ENCODE assay signal across 1 cellular context in genomic region chr1:9561429-9561828, GRCh38.
TF ChIP-seq lines count a peak whose summit lies in the region.

No MANE protein-coding gene starts in this region.

TF ChIP-seq in HEK293, 187 proteins besides CTCF, POLR2A, EP300 and RAD21 (continued from another document and continues in another):
- TF ChIP-seq ZNF596 (tag by site-specific recombination; IDR thresholded peaks at IDR 0.05) (no peak; the same call in 1 of the 2 replicates), ZNF37A (tag by site-specific recombination; IDR thresholded peaks at IDR 0.05) (peak; percentile 68; the same call in 1 of the 2 replicates), ZNF629 (tag by site-specific recombination; IDR thresholded peaks at IDR 0.05) (0 out of 2 replicates have a peak, but pooled peaks have one; percentile 31), OSR2 (tag by site-specific recombination; IDR thresholded peaks at IDR 0.05) (peak; percentile 53; the same call in 1 of the 2 replicates), SETDB1 (IDR thresholded peaks at IDR 0.05; ENCODE audit: insufficient read length, low read length) (no peak), ZNF311 (tag by site-specific recombination; IDR thresholded peaks at IDR 0.05; ENCODE audit: borderline replicate concordance) (no peak), ZNF792 (tag by site-specific recombination; IDR thresholded peaks at IDR 0.05) (no peak), ZFP37 (tag by site-specific recombination; IDR thresholded peaks at IDR 0.05) (no peak), MZF1 (tag by site-specific recombination; IDR thresholded peaks at IDR 0.05; ENCODE audit: borderline replicate concordance) (peak; percentile 46; the same call in 1 of the 2 replicates), ZBTB26 (tag by site-specific recombination; optimal IDR thresholded peaks at IDR 0.05) (no peak), BCL6B (tag by site-specific recombination; IDR thresholded peaks at IDR 0.05) (no peak), GLIS1 (tag by site-specific recombination; IDR thresholded peaks at IDR 0.05) (no peak), HOXA7 (CRISPR knock-in tag; IDR thresholded peaks at IDR 0.05; ENCODE audit: borderline replicate concordance) (no peak), TCF7L2 (IDR thresholded peaks at IDR 0.05; ENCODE audit: borderline replicate concordance, low read depth, low read length) (peak; percentile 2; the same call in 1 of the 2 replicates), ZNF426 (tag by site-specific recombination; IDR thresholded peaks at IDR 0.05) (no peak), ZNF626 (tag by site-specific recombination; IDR thresholded peaks at IDR 0.05) (no peak; the same call in 1 of the 2 replicates), ZNF677 (tag by site-specific recombination; IDR thresholded peaks at IDR 0.05) (no peak), EGR2 (tag by site-specific recombination; IDR thresholded peaks at IDR 0.05; ENCODE audit: low read depth) (no peak), IKZF3 (tag by site-specific recombination; IDR thresholded peaks at IDR 0.05) (peak; percentile 58; the same call in 1 of the 2 replicates), ZSCAN23 (tag by site-specific recombination; IDR thresholded peaks at IDR 0.05) (no peak), ZNF837 (tag by site-specific recombination; IDR thresholded peaks at IDR 0.05) (no peak), HOXC10 (CRISPR knock-in tag; IDR thresholded peaks at IDR 0.05) (no peak), ZNF266 (tag by site-specific recombination; IDR thresholded peaks at IDR 0.05; ENCODE audit: low read depth) (no peak), ZNF660 (tag by site-specific recombination; IDR thresholded peaks at IDR 0.05) (peak; percentile 69; the same call in 1 of the 2 replicates), ZBTB48 (tag by site-specific recombination; IDR thresholded peaks at IDR 0.05) (0 out of 2 replicates have a peak, but pooled peaks have one; percentile 43), ZNF529 (tag by site-specific recombination; IDR thresholded peaks at IDR 0.05; ENCODE audit: insufficient replicate concordance) (peak; percentile 32), KLF10 (tag by site-specific recombination; IDR thresholded peaks at IDR 0.05) (peak; percentile 84), ZNF561 (tag by site-specific recombination; IDR thresholded peaks at IDR 0.05; ENCODE audit: borderline replicate concordance) (peak; percentile 62; the same call in 1 of the 2 replicates), ZNF121 (tag by site-specific recombination; IDR thresholded peaks at IDR 0.05) (no peak), ZSCAN4 (tag by site-specific recombination; IDR thresholded peaks at IDR 0.05) (no peak), ZNF501 (tag by site-specific recombination; IDR thresholded peaks at IDR 0.05) (no peak), FEZF1 (tag by site-specific recombination; IDR thresholded peaks at IDR 0.05) (no peak), ZBTB20 (tag by site-specific recombination; IDR thresholded peaks at IDR 0.05) (no peak), ZNF610 (tag by site-specific recombination; IDR thresholded peaks at IDR 0.05; ENCODE audit: borderline replicate concordance) (0 out of 2 replicates have a peak, but pooled peaks have one; percentile 56), ZEB2 (tag by site-specific recombination; IDR thresholded peaks at IDR 0.05) (0 out of 2 replicates have a peak, but pooled peaks have one; percentile 54), ZNF639 (tag by site-specific recombination; IDR thresholded peaks at IDR 0.05) (no peak), ZBTB11 (tag by site-specific recombination; conservative IDR thresholded peaks at IDR 0.05; ENCODE audit: low read depth) (no peak), ZNF473 (tag by site-specific recombination; IDR thresholded peaks at IDR 0.05) (no peak), ZNF514 (tag by site-specific recombination; IDR thresholded peaks at IDR 0.05) (no peak), ZNF366 (tag by site-specific recombination; conservative IDR thresholded peaks at IDR 0.05) (peak; percentile 56; the same call in 1 of the 2 replicates), PRDM1 (tag by site-specific recombination; IDR thresholded peaks at IDR 0.05) (peak; percentile 49; the same call in 1 of the 2 replicates), ELK4 (IDR thresholded peaks at IDR 0.05; ENCODE audit: borderline replicate concordance, low read depth, low read length) (no peak), KLF8 (tag by site-specific recombination; IDR thresholded peaks at IDR 0.05) (peak; percentile 38; the same call in 1 of the 2 replicates)
- TF ChIP-seq, protein P1, sequence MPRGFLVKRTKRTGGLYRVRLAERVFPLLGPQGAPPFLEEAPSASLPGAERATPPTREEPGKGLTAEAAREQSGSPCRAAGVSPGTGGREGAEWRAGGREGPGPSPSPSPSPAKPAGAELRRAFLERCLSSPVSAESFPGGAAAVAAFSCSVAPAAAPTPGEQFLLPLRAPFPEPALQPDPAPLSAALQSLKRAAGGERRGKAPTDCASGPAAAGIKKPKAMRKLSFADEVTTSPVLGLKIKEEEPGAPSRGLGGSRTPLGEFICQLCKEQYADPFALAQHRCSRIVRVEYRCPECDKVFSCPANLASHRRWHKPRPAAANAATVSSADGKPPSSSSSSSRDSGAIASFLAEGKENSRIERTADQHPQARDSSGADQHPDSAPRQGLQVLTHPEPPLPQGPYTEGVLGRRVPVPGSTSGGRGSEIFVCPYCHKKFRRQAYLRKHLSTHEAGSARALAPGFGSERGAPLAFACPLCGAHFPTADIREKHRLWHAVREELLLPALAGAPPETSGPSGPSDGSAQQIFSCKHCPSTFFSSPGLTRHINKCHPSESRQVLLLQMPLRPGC (tag by site-specific recombination; IDR thresholded peaks at IDR 0.05) = no peak
- TF ChIP-seq, protein P2, sequence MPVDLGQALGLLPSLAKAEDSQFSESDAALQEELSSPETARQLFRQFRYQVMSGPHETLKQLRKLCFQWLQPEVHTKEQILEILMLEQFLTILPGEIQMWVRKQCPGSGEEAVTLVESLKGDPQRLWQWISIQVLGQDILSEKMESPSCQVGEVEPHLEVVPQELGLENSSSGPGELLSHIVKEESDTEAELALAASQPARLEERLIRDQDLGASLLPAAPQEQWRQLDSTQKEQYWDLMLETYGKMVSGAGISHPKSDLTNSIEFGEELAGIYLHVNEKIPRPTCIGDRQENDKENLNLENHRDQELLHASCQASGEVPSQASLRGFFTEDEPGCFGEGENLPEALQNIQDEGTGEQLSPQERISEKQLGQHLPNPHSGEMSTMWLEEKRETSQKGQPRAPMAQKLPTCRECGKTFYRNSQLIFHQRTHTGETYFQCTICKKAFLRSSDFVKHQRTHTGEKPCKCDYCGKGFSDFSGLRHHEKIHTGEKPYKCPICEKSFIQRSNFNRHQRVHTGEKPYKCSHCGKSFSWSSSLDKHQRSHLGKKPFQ (tag by site-specific recombination; IDR thresholded peaks at IDR 0.05) = no peak
- TF ChIP-seq, protein P3, sequence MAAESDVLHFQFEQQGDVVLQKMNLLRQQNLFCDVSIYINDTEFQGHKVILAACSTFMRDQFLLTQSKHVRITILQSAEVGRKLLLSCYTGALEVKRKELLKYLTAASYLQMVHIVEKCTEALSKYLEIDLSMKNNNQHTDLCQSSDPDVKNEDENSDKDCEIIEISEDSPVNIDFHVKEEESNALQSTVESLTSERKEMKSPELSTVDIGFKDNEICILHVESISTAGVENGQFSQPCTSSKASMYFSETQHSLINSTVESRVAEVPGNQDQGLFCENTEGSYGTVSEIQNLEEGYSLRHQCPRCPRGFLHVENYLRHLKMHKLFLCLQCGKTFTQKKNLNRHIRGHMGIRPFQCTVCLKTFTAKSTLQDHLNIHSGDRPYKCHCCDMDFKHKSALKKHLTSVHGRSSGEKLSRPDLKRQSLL (tag by site-specific recombination; IDR thresholded peaks at IDR 0.05) = 0 out of 2 replicates have a peak, but pooled peaks have one; percentile 31
- TF ChIP-seq, protein P4, sequence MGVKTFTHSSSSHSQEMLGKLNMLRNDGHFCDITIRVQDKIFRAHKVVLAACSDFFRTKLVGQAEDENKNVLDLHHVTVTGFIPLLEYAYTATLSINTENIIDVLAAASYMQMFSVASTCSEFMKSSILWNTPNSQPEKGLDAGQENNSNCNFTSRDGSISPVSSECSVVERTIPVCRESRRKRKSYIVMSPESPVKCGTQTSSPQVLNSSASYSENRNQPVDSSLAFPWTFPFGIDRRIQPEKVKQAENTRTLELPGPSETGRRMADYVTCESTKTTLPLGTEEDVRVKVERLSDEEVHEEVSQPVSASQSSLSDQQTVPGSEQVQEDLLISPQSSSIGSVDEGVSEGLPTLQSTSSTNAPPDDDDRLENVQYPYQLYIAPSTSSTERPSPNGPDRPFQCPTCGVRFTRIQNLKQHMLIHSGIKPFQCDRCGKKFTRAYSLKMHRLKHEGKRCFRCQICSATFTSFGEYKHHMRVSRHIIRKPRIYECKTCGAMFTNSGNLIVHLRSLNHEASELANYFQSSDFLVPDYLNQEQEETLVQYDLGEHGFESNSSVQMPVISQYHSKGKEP (tag by site-specific recombination; IDR thresholded peaks at IDR 0.05) = peak; percentile 87
- TF ChIP-seq, protein P5, sequence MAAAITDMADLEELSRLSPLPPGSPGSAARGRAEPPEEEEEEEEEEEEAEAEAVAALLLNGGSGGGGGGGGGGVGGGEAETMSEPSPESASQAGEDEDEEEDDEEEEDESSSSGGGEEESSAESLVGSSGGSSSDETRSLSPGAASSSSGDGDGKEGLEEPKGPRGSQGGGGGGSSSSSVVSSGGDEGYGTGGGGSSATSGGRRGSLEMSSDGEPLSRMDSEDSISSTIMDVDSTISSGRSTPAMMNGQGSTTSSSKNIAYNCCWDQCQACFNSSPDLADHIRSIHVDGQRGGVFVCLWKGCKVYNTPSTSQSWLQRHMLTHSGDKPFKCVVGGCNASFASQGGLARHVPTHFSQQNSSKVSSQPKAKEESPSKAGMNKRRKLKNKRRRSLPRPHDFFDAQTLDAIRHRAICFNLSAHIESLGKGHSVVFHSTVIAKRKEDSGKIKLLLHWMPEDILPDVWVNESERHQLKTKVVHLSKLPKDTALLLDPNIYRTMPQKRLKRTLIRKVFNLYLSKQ (tag by site-specific recombination; IDR thresholded peaks at IDR 0.05; ENCODE audit: borderline replicate concordance) = no peak
